ENCODE assay signal across 22 cellular contexts in the genomic region with DNA sequence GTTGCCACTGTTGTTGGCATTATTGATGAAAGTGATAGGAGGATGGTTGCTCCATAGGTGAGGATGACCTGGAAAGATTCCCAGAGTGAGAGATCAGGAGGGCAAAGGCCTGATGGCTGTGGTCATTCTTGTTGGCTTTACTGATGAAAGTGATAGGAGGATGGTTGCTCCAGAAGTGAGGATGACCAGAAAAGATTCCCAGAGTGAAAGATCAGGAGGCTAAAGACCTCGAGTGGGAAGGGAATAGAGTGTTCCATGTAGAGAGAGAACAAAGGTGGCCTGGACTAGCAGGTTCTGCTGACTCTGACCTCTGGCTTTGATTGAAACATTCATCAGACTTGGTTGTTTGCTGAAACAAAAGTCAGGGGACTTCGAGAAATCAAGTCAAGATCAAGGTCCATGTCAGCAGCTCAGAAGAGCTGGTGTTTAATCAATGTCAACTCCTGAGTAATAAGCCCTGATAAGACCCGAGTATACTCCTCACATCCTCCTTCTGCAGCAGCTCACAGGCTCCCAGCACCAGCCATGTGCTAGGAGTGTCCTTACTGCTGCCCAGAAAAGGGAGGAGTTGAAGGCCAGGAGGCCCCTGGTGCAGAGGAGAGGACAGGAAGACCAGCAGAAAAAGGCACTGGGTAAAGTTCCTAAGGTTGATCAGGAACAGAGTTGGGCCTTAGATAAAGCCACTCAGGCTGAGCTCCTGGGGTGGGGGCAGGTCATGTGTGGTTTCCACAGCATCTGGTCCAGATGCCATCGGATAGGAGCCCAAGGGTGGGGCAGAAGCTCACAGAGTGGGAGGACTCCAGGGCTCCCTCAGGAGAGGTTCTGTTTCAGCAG. TPM values are rescaled to one million over a fixed set of nuclear protein-coding genes. Genes with fewer than 3 reads are reported as not detected.
"Had no signal": no experiment of that assay in that cellular context is flagged by ENCODE, and none has a peak within 500 bp of the region (broad histone marks: within the 10 kb centered on the region; RNA-seq: fewer than 3 reads in every experiment).

No MANE protein-coding gene starts in this region.

- H3K4me1 ChIP-seq: transverse colon had no signal

- H3K4me3 ChIP-seq: body of pancreas, gastrocnemius medialis, heart left ventricle, skin epidermis, transverse colon had no signal

- ATAC-seq: body of pancreas; effector memory CD8-positive, alpha-beta T cell; heart left ventricle; left colon; natural killer cell had no signal

- H3K36me3 ChIP-seq: gastrocnemius medialis, heart left ventricle, neutrophil, transverse colon had no signal

- H3K9me3 ChIP-seq: body of pancreas, gastrocnemius medialis, heart left ventricle, neutrophil, transverse colon had no signal

- H3K27ac ChIP-seq: body of pancreas, epithelial cell of prostate, gastrocnemius medialis, heart left ventricle, neutrophil, skin epidermis, transverse colon had no signal

- H3K27me3 ChIP-seq: body of pancreas, gastrocnemius medialis, heart left ventricle, transverse colon had no signal

- DNase-seq: activated CD4-positive, alpha-beta T cell treated with anti-CD3 and anti-CD28 coated beads for 1 hour; activated CD4-positive, alpha-beta T cell treated with anti-CD3 and anti-CD28 coated beads, Interleukin-2, amount 50 U/mL, for 48 hours; activated effector memory CD4-positive, alpha-beta T cell treated with anti-CD3 and anti-CD28 coated beads, Interleukin-2, amount 50 U/mL, for 16 hours; activated T-cell treated with anti-CD3 and anti-CD28 coated beads, Interleukin-2, amount 50 U/mL, for 48 hours; amygdala; body of pancreas; cortex of kidney; effector memory CD8-positive, alpha-beta T cell; heart left ventricle; left colon; natural killer cell; retina; stimulated activated CD4-positive, alpha-beta T cell treated with anti-CD3 and anti-CD28 coated beads, Interleukin-4, amount 100 ng/mL, for 24 hours; stimulated activated naive CD4-positive, alpha-beta T cell treated with Interleukin-2 at 50 U/mL for 16 hours; substantia nigra; SW 1271; transverse colon had no signal

RNA-seq across cellular contexts. Expression of a gene that starts 19.9 kb away (rescaled TPM):
- total RNA-seq: body of pancreas; left colon; natural killer cell; T-helper 2 cell treated with Interferon-gamma antibody and Interleukin-4, amounts not matched to agents 100 ng/mL and 5 ng/mL, for 36 hours; transverse colon had no signal
- polyA plus RNA-seq: heart left ventricle had no signal
